ENCODE assay signal across 7 cellular contexts in genomic region chr2:84175970-84176369, GRCh38.
"Had no signal": no experiment of that assay in that cellular context is flagged by ENCODE, and none has a peak within 500 bp of the region (broad histone marks: within the 10 kb centered on the region; RNA-seq: fewer than 3 reads in every experiment).

No MANE protein-coding gene starts in this region.

- H3K27ac ChIP-seq: HL-60, KMS-11 had no signal

- H3K4me2 ChIP-seq: KMS-11 had no signal

- H3K36me3 Mint-ChIP-seq: IgD-negative memory B cell had no signal

- FAIRE-seq: HTR-8/SVneo had no signal

- H3K9ac ChIP-seq: KMS-11 had no signal

- DNase-seq: IMR-90, KBM-7, KG1 had no signal

- H3K27me3 Mint-ChIP-seq: IgD-negative memory B cell had no signal

- H3K27ac Mint-ChIP-seq: IgD-negative memory B cell had no signal

- H3K4me3 Mint-ChIP-seq: IgD-negative memory B cell had no signal
